1 cellular context compared by ENCODE assay signal in the genomic region with DNA sequence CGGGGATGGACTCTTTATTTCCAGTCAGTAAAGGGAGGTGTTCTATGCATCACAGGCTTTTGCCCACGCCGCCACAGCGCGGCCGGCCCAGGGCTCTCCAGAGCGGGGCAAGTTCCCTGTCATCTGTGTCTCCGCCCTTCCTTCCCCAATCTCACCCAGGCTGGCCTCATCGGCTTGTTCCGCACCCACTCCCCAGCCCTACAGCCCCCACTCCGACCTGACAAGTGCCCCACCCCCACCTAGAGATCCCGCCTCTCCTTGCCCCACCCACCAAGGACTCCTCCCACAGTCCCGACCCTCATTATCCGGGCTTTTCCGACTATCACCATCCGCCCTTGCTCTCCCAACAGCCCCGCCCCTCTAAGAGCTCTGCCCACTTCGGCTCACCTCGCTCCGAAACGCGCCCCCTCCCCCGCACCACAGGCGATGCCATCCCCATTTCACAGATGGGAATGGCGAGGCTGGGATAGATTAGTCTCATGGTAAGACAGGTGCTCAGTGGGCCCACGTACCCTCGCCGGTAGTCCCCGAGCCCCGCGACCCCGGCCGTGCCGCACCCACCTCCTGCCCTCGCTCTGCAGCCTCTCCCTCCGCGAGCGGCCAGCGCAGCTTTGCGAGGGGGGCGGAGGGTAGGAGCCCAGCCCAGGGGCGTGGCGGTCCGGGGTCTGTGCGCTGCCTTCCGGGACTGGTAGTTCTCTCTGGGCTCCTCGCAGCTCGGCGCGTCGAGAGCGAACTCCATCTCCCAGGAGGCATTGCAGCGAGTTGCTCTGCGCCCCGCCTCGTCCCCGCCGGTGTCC.
TF ChIP-seq lines count a peak whose summit lies in the region.

A gene with protein sequence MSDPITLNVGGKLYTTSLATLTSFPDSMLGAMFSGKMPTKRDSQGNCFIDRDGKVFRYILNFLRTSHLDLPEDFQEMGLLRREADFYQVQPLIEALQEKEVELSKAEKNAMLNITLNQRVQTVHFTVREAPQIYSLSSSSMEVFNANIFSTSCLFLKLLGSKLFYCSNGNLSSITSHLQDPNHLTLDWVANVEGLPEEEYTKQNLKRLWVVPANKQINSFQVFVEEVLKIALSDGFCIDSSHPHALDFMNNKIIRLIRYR (minus strand): TSS at position 615 of the 797 bp plus-strand sequence. CDS start 14,072 bp downstream, outside the sequence.

TF ChIP-seq in HepG2, 621 proteins besides CTCF, POLR2A, EP300 and RAD21 (continued from another document and continues in another):
- TF ChIP-seq, protein P1, sequence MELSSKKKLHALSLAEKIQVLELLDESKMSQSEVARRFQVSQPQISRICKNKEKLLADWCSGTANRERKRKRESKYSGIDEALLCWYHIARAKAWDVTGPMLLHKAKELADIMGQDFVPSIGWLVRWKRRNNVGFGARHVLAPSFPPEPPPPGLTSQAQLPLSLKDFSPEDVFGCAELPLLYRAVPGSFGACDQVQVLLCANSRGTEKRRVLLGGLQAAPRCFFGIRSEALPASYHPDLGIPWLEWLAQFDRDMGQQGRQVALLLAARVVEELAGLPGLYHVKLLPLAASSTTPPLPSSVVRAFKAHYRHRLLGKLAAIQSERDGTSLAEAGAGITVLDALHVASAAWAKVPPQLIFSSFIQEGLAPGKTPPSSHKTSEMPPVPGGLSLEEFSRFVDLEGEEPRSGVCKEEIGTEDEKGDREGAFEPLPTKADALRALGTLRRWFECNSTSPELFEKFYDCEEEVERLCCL (CRISPR knock-in tag; IDR thresholded peaks at IDR 0.05; ENCODE audit: borderline replicate concordance), result 0 out of 2 replicates have a peak, but pooled peaks have one; percentile 70
- TF ChIP-seq, protein P2, sequence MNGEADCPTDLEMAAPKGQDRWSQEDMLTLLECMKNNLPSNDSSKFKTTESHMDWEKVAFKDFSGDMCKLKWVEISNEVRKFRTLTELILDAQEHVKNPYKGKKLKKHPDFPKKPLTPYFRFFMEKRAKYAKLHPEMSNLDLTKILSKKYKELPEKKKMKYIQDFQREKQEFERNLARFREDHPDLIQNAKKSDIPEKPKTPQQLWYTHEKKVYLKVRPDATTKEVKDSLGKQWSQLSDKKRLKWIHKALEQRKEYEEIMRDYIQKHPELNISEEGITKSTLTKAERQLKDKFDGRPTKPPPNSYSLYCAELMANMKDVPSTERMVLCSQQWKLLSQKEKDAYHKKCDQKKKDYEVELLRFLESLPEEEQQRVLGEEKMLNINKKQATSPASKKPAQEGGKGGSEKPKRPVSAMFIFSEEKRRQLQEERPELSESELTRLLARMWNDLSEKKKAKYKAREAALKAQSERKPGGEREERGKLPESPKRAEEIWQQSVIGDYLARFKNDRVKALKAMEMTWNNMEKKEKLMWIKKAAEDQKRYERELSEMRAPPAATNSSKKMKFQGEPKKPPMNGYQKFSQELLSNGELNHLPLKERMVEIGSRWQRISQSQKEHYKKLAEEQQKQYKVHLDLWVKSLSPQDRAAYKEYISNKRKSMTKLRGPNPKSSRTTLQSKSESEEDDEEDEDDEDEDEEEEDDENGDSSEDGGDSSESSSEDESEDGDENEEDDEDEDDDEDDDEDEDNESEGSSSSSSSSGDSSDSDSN (CRISPR knock-in tag; IDR thresholded peaks at IDR 0.05), result no peak; the same call in 1 of the 2 replicates
- TF ChIP-seq HIVEP1 (CRISPR knock-in tag; IDR thresholded peaks at IDR 0.05), result peak; percentile 81
- TF ChIP-seq GABPA (IDR thresholded peaks at IDR 0.05; ENCODE audit: low read depth, low read length), result peak; percentile 17; the same call in 1 of the 2 replicates
- peak; percentile 75 for TF ChIP-seq GABPA (CRISPR knock-in tag; IDR thresholded peaks at IDR 0.05; ENCODE audit: low read depth)
- TF ChIP-seq, protein P3, sequence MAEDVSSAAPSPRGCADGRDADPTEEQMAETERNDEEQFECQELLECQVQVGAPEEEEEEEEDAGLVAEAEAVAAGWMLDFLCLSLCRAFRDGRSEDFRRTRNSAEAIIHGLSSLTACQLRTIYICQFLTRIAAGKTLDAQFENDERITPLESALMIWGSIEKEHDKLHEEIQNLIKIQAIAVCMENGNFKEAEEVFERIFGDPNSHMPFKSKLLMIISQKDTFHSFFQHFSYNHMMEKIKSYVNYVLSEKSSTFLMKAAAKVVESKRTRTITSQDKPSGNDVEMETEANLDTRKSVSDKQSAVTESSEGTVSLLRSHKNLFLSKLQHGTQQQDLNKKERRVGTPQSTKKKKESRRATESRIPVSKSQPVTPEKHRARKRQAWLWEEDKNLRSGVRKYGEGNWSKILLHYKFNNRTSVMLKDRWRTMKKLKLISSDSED (CRISPR knock-in tag; IDR thresholded peaks at IDR 0.05), result no peak
- TF ChIP-seq, protein P4, sequence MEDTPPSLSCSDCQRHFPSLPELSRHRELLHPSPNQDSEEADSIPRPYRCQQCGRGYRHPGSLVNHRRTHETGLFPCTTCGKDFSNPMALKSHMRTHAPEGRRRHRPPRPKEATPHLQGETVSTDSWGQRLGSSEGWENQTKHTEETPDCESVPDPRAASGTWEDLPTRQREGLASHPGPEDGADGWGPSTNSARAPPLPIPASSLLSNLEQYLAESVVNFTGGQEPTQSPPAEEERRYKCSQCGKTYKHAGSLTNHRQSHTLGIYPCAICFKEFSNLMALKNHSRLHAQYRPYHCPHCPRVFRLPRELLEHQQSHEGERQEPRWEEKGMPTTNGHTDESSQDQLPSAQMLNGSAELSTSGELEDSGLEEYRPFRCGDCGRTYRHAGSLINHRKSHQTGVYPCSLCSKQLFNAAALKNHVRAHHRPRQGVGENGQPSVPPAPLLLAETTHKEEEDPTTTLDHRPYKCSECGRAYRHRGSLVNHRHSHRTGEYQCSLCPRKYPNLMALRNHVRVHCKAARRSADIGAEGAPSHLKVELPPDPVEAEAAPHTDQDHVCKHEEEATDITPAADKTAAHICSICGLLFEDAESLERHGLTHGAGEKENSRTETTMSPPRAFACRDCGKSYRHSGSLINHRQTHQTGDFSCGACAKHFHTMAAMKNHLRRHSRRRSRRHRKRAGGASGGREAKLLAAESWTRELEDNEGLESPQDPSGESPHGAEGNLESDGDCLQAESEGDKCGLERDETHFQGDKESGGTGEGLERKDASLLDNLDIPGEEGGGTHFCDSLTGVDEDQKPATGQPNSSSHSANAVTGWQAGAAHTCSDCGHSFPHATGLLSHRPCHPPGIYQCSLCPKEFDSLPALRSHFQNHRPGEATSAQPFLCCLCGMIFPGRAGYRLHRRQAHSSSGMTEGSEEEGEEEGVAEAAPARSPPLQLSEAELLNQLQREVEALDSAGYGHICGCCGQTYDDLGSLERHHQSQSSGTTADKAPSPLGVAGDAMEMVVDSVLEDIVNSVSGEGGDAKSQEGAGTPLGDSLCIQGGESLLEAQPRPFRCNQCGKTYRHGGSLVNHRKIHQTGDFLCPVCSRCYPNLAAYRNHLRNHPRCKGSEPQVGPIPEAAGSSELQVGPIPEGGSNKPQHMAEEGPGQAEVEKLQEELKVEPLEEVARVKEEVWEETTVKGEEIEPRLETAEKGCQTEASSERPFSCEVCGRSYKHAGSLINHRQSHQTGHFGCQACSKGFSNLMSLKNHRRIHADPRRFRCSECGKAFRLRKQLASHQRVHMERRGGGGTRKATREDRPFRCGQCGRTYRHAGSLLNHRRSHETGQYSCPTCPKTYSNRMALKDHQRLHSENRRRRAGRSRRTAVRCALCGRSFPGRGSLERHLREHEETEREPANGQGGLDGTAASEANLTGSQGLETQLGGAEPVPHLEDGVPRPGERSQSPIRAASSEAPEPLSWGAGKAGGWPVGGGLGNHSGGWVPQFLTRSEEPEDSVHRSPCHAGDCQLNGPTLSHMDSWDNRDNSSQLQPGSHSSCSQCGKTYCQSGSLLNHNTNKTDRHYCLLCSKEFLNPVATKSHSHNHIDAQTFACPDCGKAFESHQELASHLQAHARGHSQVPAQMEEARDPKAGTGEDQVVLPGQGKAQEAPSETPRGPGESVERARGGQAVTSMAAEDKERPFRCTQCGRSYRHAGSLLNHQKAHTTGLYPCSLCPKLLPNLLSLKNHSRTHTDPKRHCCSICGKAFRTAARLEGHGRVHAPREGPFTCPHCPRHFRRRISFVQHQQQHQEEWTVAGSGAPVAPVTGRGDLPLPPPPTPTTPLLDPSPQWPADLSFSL (CRISPR knock-in tag; IDR thresholded peaks at IDR 0.05), result no peak
- TF ChIP-seq, protein P5, sequence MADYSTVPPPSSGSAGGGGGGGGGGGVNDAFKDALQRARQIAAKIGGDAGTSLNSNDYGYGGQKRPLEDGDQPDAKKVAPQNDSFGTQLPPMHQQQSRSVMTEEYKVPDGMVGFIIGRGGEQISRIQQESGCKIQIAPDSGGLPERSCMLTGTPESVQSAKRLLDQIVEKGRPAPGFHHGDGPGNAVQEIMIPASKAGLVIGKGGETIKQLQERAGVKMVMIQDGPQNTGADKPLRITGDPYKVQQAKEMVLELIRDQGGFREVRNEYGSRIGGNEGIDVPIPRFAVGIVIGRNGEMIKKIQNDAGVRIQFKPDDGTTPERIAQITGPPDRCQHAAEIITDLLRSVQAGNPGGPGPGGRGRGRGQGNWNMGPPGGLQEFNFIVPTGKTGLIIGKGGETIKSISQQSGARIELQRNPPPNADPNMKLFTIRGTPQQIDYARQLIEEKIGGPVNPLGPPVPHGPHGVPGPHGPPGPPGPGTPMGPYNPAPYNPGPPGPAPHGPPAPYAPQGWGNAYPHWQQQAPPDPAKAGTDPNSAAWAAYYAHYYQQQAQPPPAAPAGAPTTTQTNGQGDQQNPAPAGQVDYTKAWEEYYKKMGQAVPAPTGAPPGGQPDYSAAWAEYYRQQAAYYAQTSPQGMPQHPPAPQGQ (CRISPR knock-in tag; IDR thresholded peaks at IDR 0.05; ENCODE audit: borderline replicate concordance), result no peak
- no peak for TF ChIP-seq LCORL (IDR thresholded peaks at IDR 0.05)
- peak; percentile 78 for TF ChIP-seq LCORL (CRISPR knock-in tag; IDR thresholded peaks at IDR 0.05)
- peak; percentile 31 for TF ChIP-seq YY1 (IDR thresholded peaks at IDR 0.05; ENCODE audit: insufficient read depth, insufficient replicate concordance, low read depth, low read length)
- peak; percentile 83; the same call in 1 of the 2 replicates for TF ChIP-seq ZNF556 (CRISPR knock-in tag; IDR thresholded peaks at IDR 0.05; ENCODE audit: borderline replicate concordance)
- TF ChIP-seq, protein P6, sequence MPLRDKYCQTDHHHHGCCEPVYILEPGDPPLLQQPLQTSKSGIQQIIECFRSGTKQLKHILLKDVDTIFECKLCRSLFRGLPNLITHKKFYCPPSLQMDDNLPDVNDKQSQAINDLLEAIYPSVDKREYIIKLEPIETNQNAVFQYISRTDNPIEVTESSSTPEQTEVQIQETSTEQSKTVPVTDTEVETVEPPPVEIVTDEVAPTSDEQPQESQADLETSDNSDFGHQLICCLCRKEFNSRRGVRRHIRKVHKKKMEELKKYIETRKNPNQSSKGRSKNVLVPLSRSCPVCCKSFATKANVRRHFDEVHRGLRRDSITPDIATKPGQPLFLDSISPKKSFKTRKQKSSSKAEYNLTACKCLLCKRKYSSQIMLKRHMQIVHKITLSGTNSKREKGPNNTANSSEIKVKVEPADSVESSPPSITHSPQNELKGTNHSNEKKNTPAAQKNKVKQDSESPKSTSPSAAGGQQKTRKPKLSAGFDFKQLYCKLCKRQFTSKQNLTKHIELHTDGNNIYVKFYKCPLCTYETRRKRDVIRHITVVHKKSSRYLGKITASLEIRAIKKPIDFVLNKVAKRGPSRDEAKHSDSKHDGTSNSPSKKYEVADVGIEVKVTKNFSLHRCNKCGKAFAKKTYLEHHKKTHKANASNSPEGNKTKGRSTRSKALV (CRISPR knock-in tag; IDR thresholded peaks at IDR 0.05), result no peak
- no peak for TF ChIP-seq MIER2 (CRISPR knock-in tag; IDR thresholded peaks at IDR 0.05)
- TF ChIP-seq, protein P7, sequence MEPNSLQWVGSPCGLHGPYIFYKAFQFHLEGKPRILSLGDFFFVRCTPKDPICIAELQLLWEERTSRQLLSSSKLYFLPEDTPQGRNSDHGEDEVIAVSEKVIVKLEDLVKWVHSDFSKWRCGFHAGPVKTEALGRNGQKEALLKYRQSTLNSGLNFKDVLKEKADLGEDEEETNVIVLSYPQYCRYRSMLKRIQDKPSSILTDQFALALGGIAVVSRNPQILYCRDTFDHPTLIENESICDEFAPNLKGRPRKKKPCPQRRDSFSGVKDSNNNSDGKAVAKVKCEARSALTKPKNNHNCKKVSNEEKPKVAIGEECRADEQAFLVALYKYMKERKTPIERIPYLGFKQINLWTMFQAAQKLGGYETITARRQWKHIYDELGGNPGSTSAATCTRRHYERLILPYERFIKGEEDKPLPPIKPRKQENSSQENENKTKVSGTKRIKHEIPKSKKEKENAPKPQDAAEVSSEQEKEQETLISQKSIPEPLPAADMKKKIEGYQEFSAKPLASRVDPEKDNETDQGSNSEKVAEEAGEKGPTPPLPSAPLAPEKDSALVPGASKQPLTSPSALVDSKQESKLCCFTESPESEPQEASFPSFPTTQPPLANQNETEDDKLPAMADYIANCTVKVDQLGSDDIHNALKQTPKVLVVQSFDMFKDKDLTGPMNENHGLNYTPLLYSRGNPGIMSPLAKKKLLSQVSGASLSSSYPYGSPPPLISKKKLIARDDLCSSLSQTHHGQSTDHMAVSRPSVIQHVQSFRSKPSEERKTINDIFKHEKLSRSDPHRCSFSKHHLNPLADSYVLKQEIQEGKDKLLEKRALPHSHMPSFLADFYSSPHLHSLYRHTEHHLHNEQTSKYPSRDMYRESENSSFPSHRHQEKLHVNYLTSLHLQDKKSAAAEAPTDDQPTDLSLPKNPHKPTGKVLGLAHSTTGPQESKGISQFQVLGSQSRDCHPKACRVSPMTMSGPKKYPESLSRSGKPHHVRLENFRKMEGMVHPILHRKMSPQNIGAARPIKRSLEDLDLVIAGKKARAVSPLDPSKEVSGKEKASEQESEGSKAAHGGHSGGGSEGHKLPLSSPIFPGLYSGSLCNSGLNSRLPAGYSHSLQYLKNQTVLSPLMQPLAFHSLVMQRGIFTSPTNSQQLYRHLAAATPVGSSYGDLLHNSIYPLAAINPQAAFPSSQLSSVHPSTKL (CRISPR knock-in tag; IDR thresholded peaks at IDR 0.05), result no peak; the same call in 1 of the 2 replicates
- TF ChIP-seq DNMT3B (CRISPR knock-in tag; conservative IDR thresholded peaks at IDR 0.05), result peak; percentile 9; the same call in 1 of the 2 replicates
